1 cellular context compared by ENCODE assay signal in the genomic region with DNA sequence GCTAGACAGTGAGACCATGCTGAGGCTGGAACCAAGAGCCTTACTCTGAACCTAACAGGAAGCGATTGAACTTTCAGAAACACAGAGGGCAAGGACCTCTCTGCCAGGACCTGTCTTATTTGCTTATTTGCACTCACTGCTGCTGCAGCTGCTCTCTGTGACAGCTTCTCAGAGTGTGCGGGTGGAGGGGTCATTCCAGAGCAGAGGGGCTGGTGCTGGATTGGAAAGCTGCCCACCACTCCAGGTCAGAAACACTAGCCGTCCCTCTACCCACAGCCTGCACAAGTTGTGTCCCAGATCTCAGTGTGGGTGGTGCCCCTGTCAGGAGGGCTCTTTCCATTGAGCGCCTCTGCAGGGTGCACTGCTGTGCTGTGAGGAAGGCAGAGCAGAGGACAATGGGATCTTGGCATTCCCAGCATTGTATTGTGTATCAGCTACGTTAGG.
TF ChIP-seq lines count a peak whose summit lies in the region.

No MANE protein-coding gene starts in this region.

TF ChIP-seq in HepG2, 621 proteins besides CTCF, POLR2A, EP300 and RAD21 (continued from another document):
- TF ChIP-seq, protein P1, sequence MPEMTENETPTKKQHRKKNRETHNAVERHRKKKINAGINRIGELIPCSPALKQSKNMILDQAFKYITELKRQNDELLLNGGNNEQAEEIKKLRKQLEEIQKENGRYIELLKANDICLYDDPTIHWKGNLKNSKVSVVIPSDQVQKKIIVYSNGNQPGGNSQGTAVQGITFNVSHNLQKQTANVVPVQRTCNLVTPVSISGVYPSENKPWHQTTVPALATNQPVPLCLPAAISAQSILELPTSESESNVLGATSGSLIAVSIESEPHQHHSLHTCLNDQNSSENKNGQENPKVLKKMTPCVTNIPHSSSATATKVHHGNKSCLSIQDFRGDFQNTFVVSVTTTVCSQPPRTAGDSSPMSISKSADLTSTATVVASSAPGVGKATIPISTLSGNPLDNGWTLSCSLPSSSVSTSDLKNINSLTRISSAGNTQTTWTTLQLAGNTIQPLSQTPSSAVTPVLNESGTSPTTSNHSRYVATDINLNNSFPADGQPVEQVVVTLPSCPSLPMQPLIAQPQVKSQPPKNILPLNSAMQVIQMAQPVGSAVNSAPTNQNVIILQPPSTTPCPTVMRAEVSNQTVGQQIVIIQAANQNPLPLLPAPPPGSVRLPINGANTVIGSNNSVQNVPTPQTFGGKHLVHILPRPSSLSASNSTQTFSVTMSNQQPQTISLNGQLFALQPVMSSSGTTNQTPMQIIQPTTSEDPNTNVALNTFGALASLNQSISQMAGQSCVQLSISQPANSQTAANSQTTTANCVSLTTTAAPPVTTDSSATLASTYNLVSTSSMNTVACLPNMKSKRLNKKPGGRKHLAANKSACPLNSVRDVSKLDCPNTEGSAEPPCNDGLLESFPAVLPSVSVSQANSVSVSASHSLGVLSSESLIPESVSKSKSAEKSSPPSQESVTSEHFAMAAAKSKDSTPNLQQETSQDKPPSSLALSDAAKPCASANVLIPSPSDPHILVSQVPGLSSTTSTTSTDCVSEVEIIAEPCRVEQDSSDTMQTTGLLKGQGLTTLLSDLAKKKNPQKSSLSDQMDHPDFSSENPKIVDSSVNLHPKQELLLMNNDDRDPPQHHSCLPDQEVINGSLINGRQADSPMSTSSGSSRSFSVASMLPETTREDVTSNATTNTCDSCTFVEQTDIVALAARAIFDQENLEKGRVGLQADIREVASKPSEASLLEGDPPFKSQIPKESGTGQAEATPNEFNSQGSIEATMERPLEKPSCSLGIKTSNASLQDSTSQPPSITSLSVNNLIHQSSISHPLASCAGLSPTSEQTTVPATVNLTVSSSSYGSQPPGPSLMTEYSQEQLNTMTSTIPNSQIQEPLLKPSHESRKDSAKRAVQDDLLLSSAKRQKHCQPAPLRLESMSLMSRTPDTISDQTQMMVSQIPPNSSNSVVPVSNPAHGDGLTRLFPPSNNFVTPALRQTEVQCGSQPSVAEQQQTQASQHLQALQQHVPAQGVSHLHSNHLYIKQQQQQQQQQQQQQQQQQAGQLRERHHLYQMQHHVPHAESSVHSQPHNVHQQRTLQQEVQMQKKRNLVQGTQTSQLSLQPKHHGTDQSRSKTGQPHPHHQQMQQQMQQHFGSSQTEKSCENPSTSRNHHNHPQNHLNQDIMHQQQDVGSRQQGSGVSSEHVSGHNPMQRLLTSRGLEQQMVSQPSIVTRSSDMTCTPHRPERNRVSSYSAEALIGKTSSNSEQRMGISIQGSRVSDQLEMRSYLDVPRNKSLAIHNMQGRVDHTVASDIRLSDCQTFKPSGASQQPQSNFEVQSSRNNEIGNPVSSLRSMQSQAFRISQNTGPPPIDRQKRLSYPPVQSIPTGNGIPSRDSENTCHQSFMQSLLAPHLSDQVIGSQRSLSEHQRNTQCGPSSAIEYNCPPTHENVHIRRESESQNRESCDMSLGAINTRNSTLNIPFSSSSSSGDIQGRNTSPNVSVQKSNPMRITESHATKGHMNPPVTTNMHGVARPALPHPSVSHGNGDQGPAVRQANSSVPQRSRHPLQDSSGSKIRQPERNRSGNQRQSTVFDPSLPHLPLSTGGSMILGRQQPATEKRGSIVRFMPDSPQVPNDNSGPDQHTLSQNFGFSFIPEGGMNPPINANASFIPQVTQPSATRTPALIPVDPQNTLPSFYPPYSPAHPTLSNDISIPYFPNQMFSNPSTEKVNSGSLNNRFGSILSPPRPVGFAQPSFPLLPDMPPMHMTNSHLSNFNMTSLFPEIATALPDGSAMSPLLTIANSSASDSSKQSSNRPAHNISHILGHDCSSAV (CRISPR knock-in tag; IDR thresholded peaks at IDR 0.05; ENCODE audit: borderline replicate concordance): no peak
- 0 out of 2 replicates have a peak, but pooled peaks have one; percentile 48 for TF ChIP-seq HIVEP1 (CRISPR knock-in tag; IDR thresholded peaks at IDR 0.05)
- TF ChIP-seq SOX13 (IDR thresholded peaks at IDR 0.05): no peak
- peak in 1 of 2 experiments; percentile 53; a peak in 2 of 4 replicates for TF ChIP-seq SOX13 (CRISPR knock-in tag; conservative IDR thresholded peaks at IDR 0.05 in 1 of 2, IDR thresholded peaks at IDR 0.05 in 1 of 2)
- TF ChIP-seq ZNF790 (CRISPR knock-in tag; IDR thresholded peaks at IDR 0.05; ENCODE audit: borderline replicate concordance): no peak
- TF ChIP-seq SAP130 (CRISPR knock-in tag; IDR thresholded peaks at IDR 0.05; ENCODE audit: low read depth): peak; percentile 55; the same call in 1 of the 2 replicates
- 0 out of 2 replicates have a peak, but pooled peaks have one; percentile 58 for TF ChIP-seq ZNF451 (CRISPR knock-in tag; IDR thresholded peaks at IDR 0.05)
